In the genomic region with DNA sequence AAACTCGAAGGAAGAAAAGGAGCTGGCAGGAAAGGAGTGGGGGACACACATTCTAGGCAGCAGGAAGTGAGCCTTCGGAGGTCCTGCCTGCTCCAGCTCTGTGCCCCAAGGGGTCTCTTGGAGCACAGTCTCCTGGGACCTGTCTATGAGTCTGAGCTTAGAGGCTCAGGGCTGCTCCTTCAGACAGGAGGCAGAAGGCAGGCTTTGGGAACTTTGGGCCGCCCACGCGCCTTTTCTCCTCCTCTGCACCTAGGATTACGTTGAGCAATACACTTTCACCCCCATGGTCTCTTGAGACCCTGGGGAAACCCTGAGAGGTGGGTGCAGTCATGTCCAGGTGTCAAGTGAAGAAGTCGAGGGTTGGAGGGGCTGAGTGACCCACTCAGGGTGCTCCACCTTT, we compare ENCODE assay signal across 1 cellular context.
TF ChIP-seq lines count a peak whose summit lies in the region.

No MANE protein-coding gene starts in this region.

TF ChIP-seq in WTC11, 78 proteins besides CTCF, POLR2A, EP300 and RAD21 (continued from another document):
- TF ChIP-seq, protein P1, sequence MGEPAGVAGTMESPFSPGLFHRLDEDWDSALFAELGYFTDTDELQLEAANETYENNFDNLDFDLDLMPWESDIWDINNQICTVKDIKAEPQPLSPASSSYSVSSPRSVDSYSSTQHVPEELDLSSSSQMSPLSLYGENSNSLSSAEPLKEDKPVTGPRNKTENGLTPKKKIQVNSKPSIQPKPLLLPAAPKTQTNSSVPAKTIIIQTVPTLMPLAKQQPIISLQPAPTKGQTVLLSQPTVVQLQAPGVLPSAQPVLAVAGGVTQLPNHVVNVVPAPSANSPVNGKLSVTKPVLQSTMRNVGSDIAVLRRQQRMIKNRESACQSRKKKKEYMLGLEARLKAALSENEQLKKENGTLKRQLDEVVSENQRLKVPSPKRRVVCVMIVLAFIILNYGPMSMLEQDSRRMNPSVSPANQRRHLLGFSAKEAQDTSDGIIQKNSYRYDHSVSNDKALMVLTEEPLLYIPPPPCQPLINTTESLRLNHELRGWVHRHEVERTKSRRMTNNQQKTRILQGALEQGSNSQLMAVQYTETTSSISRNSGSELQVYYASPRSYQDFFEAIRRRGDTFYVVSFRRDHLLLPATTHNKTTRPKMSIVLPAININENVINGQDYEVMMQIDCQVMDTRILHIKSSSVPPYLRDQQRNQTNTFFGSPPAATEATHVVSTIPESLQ (CRISPR knock-in tag; IDR thresholded peaks at IDR 0.05): no peak
- no peak for TF ChIP-seq FOXJ3 (CRISPR knock-in tag; IDR thresholded peaks at IDR 0.05; ENCODE audit: borderline replicate concordance)
- TF ChIP-seq ZNF317 (CRISPR knock-in tag; IDR thresholded peaks at IDR 0.05; ENCODE audit: borderline replicate concordance, low read depth): no peak
